In genomic region chr9:127722055-127722454, GRCh38 we compare ENCODE assay signal across 18 cellular contexts. TPM values are rescaled to one million over a fixed set of nuclear protein-coding genes. Genes with fewer than 3 reads are reported as not detected.
DNase-seq lines count a peak whose midpoint lies in the region; ATAC-seq and TF ChIP-seq lines count a peak whose summit lies in the region.
"Had no signal": no experiment of that assay in that cellular context is flagged by ENCODE, and none has a peak within 500 bp of the region (broad histone marks: within the 10 kb centered on the region; RNA-seq: fewer than 3 reads in every experiment).

No MANE protein-coding gene starts in this region.

- no peaks in the 10 kb centered on the region for H3K27me3 ChIP-seq in WERI-Rb-1 (ENCODE audit: insufficient read depth, low read depth, severe bottlenecking)
- H3K27me3 ChIP-seq in osteoblast (ENCODE audit: insufficient read depth, low read length) = no peaks in the 10 kb centered on the region
- H3K27me3 ChIP-seq: breast epithelium, Peyer's patch had no signal

- no peaks in the 10 kb centered on the region for H3K79me2 ChIP-seq in osteoblast (ENCODE audit: insufficient read depth, low read length)

- H3K27ac ChIP-seq in WERI-Rb-1 (no peak overlapping the region), osteoblast (ENCODE audit: low read depth, low read length) (no peak overlapping the region)
- H3K27ac ChIP-seq: breast epithelium, Peyer's patch had no signal

- no peak overlapping the region for H3K4me2 ChIP-seq in osteoblast (ENCODE audit: insufficient read depth, low read length)

- no peak overlapping the region for H2AFZ ChIP-seq in osteoblast (ENCODE audit: low read length)

- H3K36me3 ChIP-seq in WERI-Rb-1 (no peaks in the 10 kb centered on the region), osteoblast (ENCODE audit: insufficient read depth, low read length) (no peaks in the 10 kb centered on the region)
- H3K36me3 ChIP-seq: breast epithelium, Peyer's patch had no signal

- no peak for ATAC-seq in GM18861 (IDR thresholded peaks at IDR 0.05; ENCODE audit: unreplicated experiment)

- H4K20me1 ChIP-seq in osteoblast (ENCODE audit: insufficient read depth, low read length) = peaks cover 4% of the 10 kb centered on the region

- DNase-seq in NCI-H2227 treated with DMSO at 0.1 percent for 48 hours (lab: John Stamatoyannopoulos, UW) (peak; percentile 42), NCI-H2227 (lab: John Stamatoyannopoulos, UW; ENCODE audit: unreplicated experiment) (no peak), NCI-H1417 (lab: John Stamatoyannopoulos, UW) (peak in 2 of 3 experiments; percentile 91 to 97), WERI-Rb-1 (peak; percentile 49), osteoblast (ENCODE audit: insufficient read length, low spot score, missing footprints) (peak; percentile 34), T-helper 2 cell (no peak)
- DNase-seq in activated CD8-positive, alpha-beta memory T cell treated with anti-CD3 and anti-CD28 coated beads for 24 hours = no peak
- DNase-seq: activated T-cell treated with anti-CD3 and anti-CD28 coated beads, Interleukin-2, amount 50 U/mL, for 24 hours; AML-193; Caco-2; NCI-H1105; NK-92 treated with Interleukin-12 subunit alpha and Interleukin-12 subunit beta, amount 100 ng/mL, for 24 hours; Peyer's patch; stimulated activated CD4-positive, alpha-beta T cell treated with anti-CD3 and anti-CD28 coated beads, Interleukin-2, amount 100 ng/mL, for 48 hours; stimulated activated naive CD4-positive, alpha-beta T cell treated with Interleukin-2 at 50 U/mL for 16 hours had no signal

- H3K9me3 ChIP-seq in WERI-Rb-1 (ENCODE audit: severe bottlenecking) (no peaks in the 10 kb centered on the region), osteoblast (ENCODE audit: low read depth, low read length) (no peaks in the 10 kb centered on the region)
- H3K9me3 ChIP-seq: breast epithelium, Caco-2, Peyer's patch had no signal

- TF ChIP-seq CTCF in WERI-Rb-1 (IDR thresholded peaks at IDR 0.05; ENCODE audit: low read depth, low read length) (0 out of 2 replicates have a peak, but pooled peaks have one; percentile 10), osteoblast (IDR thresholded peaks at IDR 0.05; ENCODE audit: extremely low read depth, low read depth, low read length) (no peak)

- H3K4me3 ChIP-seq in WERI-Rb-1 (ENCODE audit: low read depth, low read length) (no peak overlapping the region), osteoblast (ENCODE audit: insufficient read depth, low read length) (no peak overlapping the region)
- H3K4me3 ChIP-seq: breast epithelium, Peyer's patch had no signal

- peaks cover 16% of the 10 kb centered on the region for H3K4me1 ChIP-seq in osteoblast (ENCODE audit: insufficient read depth, low read length)
- H3K4me1 ChIP-seq: breast epithelium, Caco-2 had no signal

RNA-seq across cellular contexts. Expression of gene TTC16, which starts 6.2 kb away (rescaled TPM):
- total RNA-seq in osteoblast = under 0.01 TPM in 1 of 2 replicates, not detected in the other
- total RNA-seq: Caco-2, myocyte, Peyer's patch had no signal

RNA-seq across cellular contexts. Expression of gene PTRH1, which starts 6.6 kb away (rescaled TPM):
- total RNA-seq in osteoblast = 12.7 and 16.3 TPM in 2 replicates

RNA-seq across cellular contexts. Expression of gene TOR2A, which starts 13.0 kb away (rescaled TPM):
- 3.8 and 4.7 TPM in 2 replicates for total RNA-seq in osteoblast

RNA-seq across cellular contexts. Expression of gene CFAP157, which starts 15.3 kb away (rescaled TPM):
- not detected in 2 replicates for total RNA-seq in osteoblast
- total RNA-seq: Caco-2 had no signal

RNA-seq across cellular contexts. Expression of gene SH2D3C, which starts 56.4 kb away (rescaled TPM):
- 0.29 and 0.36 TPM in 2 replicates for total RNA-seq in osteoblast

Comparison
In these comparisons a context has a peak if more than half of its experiments do, and no peak if none do; other contexts are left out.
1. DNase-seq: peak in NCI-H2227 treated with DMSO at 0.1 percent for 48 hours (single experiment), NCI-H1417 (2 of 3), WERI-Rb-1 (single experiment) and osteoblast (single experiment); none in NCI-H2227 (single experiment), T-helper 2 cell (0 of 5) and activated CD8-positive, alpha-beta memory T cell treated with anti-CD3 and anti-CD28 coated beads for 24 hours (single experiment).